In genomic region chr1:41365772-41366427, GRCh38 we compare ENCODE assay signal across 8 cellular contexts. TPM values are rescaled to one million over a fixed set of nuclear protein-coding genes. Genes with fewer than 3 reads are reported as not detected.
DNase-seq lines count a peak whose midpoint lies in the region; ATAC-seq lines count a peak whose summit lies in the region.

No MANE protein-coding gene starts in this region.

- DNase-seq in DMS 273 treated with DMSO at 0.1 percent for 48 hours (lab: John Stamatoyannopoulos, UW), result peak; percentile 100
- DNase-seq in NAMALWA (ENCODE audit: low spot score), result peak; percentile 37
- peak; percentile 29 for DNase-seq in activated gamma-delta T cell treated with anti-CD3 and anti-CD28 coated beads, Interleukin-2, amount 50 U/mL, for 16 hours (ENCODE audit: low read depth)
- peak; percentile 40 for DNase-seq in mesendoderm
- DNase-seq in AG08396 (ENCODE audit: low spot score), result no peak
- DNase-seq in HK-2 (ENCODE audit: unreplicated experiment), result no peak
- no peak for DNase-seq in HCEC 1CT

- peak overlapping the region; percentile 36 for H3K9ac ChIP-seq in mesendoderm (ENCODE audit: low read length)

- WGBS in mesendoderm (ENCODE audit: extremely low coverage, insufficient coverage, low lambda C conversion rate), result no CpG with 5 or more reads among the region's 20 CpGs

- H3K18ac ChIP-seq in mesendoderm (ENCODE audit: low read length), result peak overlapping the region; percentile 32

- no peaks in the 10 kb centered on the region for H3K79me1 ChIP-seq in mesendoderm (ENCODE audit: low read length)

- H3K36me3 ChIP-seq in mesendoderm (ENCODE audit: control insufficient read depth, insufficient read depth, low read length), result no peaks in the 10 kb centered on the region

- no peak for ATAC-seq in GM18858 (IDR thresholded peaks at IDR 0.05; ENCODE audit: unreplicated experiment)

- H2AK5ac ChIP-seq in mesendoderm (ENCODE audit: low read length), result no peak overlapping the region

- no peak overlapping the region for H2BK120ac ChIP-seq in mesendoderm (ENCODE audit: low read depth, low read length)

- H3K23ac ChIP-seq in mesendoderm (ENCODE audit: low read length), result no peak overlapping the region

- no peaks in the 10 kb centered on the region for H3K79me2 ChIP-seq in mesendoderm (ENCODE audit: control insufficient read depth, insufficient read depth, low read length)

- no peak overlapping the region for H3K4me3 ChIP-seq in mesendoderm (ENCODE audit: low read length)

- H2BK15ac ChIP-seq in mesendoderm (replicated peaks; ENCODE audit: low read depth), result no peak overlapping the region

- peak overlapping the region; percentile 74 for H3K56ac ChIP-seq in mesendoderm (ENCODE audit: low read length)

- no peak overlapping the region for H2BK5ac ChIP-seq in mesendoderm (ENCODE audit: low read length)

- peak overlapping the region; percentile 38 for H3K4me2 ChIP-seq in mesendoderm (ENCODE audit: low read length)

- no peak overlapping the region for H4K8ac ChIP-seq in mesendoderm (ENCODE audit: low read depth, low read length)

- H3K27ac ChIP-seq in mesendoderm (ENCODE audit: low read depth, low read length), result no peak overlapping the region

- H4K5ac ChIP-seq in mesendoderm (ENCODE audit: low read length), result no peak overlapping the region

- no peak overlapping the region for H3K4ac ChIP-seq in mesendoderm (ENCODE audit: low read depth, low read length)

- H3K4me1 ChIP-seq in mesendoderm (ENCODE audit: control insufficient read depth, low read depth, low read length), result peaks cover 4% of the 10 kb centered on the region

- peaks cover 15% of the 10 kb centered on the region for H3K27me3 ChIP-seq in mesendoderm (ENCODE audit: insufficient read depth, low read length, poor library complexity)

RNA-seq across cellular contexts. Expression of gene FOXO6, which starts 4.7 kb away (rescaled TPM):
- polyA plus RNA-seq in mesendoderm (2013, experiment 1 of 2), result 0.32 TPM
- polyA plus RNA-seq in mesendoderm (2013, experiment 2 of 2), result 0.36 TPM

Comparison
In these comparisons a context has a peak if more than half of its experiments do, and no peak if none do; other contexts are left out.
1. DNase-seq: peak in DMS 273 treated with DMSO at 0.1 percent for 48 hours (single experiment), NAMALWA (single experiment), activated gamma-delta T cell treated with anti-CD3 and anti-CD28 coated beads, Interleukin-2, amount 50 U/mL, for 16 hours (single experiment) and mesendoderm (single experiment); none in AG08396 (single experiment), HK-2 (single experiment) and HCEC 1CT (single experiment).